ENCODE assay signal across 10 cellular contexts in the genomic region with DNA sequence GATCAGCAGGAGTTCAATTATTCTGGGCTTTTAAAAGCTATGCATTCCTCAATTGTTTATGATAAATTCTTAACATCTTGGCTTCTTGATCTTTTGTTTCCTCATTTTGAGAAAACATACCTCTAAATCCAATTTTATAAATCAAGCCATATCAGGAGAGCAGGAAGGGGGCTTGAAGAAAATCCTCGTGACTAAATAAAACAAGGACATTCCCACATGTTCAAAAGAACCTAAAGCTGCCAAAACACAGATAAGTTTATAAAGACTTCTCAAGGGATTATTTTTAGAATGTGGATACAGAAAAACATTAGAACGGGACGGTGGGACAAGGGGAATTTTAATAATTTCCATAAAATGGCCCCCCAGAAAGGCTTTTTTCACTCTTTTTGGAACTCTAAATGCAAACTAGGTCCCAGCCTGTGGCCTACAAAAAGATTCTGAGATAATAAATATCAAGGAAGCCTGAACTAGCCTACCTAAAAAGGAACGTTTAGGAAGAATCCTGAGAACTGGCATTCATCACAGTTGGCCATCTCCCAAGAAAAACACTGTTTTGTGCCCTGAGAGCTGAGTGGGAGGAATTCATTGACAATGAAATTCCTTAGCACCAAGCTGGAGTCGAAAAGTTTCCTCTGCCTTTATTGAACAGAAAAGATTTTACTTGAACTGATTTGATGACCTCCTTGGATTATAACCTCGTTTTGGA. TPM values are rescaled to one million over a fixed set of nuclear protein-coding genes. Genes with fewer than 3 reads are reported as not detected.
A peak's percentile ranks its signal among the peaks of the same experiment; 100 is the strongest.
DNase-seq lines count a peak whose midpoint lies in the region; ATAC-seq and TF ChIP-seq lines count a peak whose summit lies in the region.
"Had no signal": no experiment of that assay in that cellular context is flagged by ENCODE, and none has a peak within 500 bp of the region (broad histone marks: within the 10 kb centered on the region; RNA-seq: fewer than 3 reads in every experiment).

No MANE protein-coding gene starts in this region.

- H3K4me3 ChIP-seq in breast epithelium (no peak overlapping the region), gastrocnemius medialis (no peak overlapping the region)

- intact Hi-C loops in breast epithelium (cut with DNase I; ENCODE audit: low total_unique reads): no loop called here
- intact Hi-C loops in gastrocnemius medialis (cut with DNase I; ENCODE audit: low total_unique reads): no loop called here

- ATAC-seq in gastrocnemius medialis (peak; percentile 53 to 83), GM18502 (IDR thresholded peaks at IDR 0.05; ENCODE audit: poor library complexity, unreplicated experiment) (no peak)

- H3K27ac ChIP-seq in breast epithelium (peak overlapping the region; percentile 76 to 82), gastrocnemius medialis (peak overlapping the region; percentile 52 to 66 (median 60))
- H3K27ac ChIP-seq: VCaP had no signal

- H3K27me3 ChIP-seq in breast epithelium: no peaks in the 10 kb centered on the region
- no peaks in the 10 kb centered on the region for H3K27me3 ChIP-seq in gastrocnemius medialis

- H3K4me1 ChIP-seq in breast epithelium (peaks cover 0 to 12% of the 10 kb centered on the region in 2 donors), gastrocnemius medialis (peaks cover 0 to 13% of the 10 kb centered on the region in 2 donors)

- H3K9me3 ChIP-seq in breast epithelium (no peaks in the 10 kb centered on the region), gastrocnemius medialis (no peaks in the 10 kb centered on the region)

- H3K36me3 ChIP-seq in breast epithelium (no peaks in the 10 kb centered on the region), gastrocnemius medialis (peaks cover 0 to 28% of the 10 kb centered on the region in 2 donors)

- TF ChIP-seq CTCF in breast epithelium (IDR thresholded peaks at IDR 0.05): no peak
- no peak for TF ChIP-seq CTCF in gastrocnemius medialis (IDR thresholded peaks at IDR 0.05 in 4 of 5, conservative IDR thresholded peaks at IDR 0.05 in 1 of 5)

- peak; percentile 57 for DNase-seq in H4 (ENCODE audit: low spot score)
- DNase-seq in breast epithelium (ENCODE audit: low spot score in 2 of 2): peak in 1 of 2 donors; percentile 77
- peak; percentile 78 for DNase-seq in iris pigment epithelial cell (ENCODE audit: low read depth)
- no peak for DNase-seq in gastrocnemius medialis
- DNase-seq in NCI-H526 (lab: John Stamatoyannopoulos, UW): no peak
- DNase-seq in DMS153 treated with DMSO at 0.1 percent for 48 hours (lab: John Stamatoyannopoulos, UW; ENCODE audit: unreplicated experiment): no peak
- DNase-seq in activated CD4-positive, alpha-beta T cell treated with anti-CD3 and anti-CD28 coated beads for 4 hours: no peak
- DNase-seq: NCI-H1417 treated with DMSO at 0.1 percent for 48 hours had no signal

- TF ChIP-seq POLR2A in breast epithelium (IDR thresholded peaks at IDR 0.05) (no peak), gastrocnemius medialis (IDR thresholded peaks at IDR 0.05) (peak in 1 of 2 donors; percentile 23)

- in situ Hi-C loops in gastrocnemius medialis (cut with MboI; ENCODE audit: low sequenced_read_pairs in 4 of 4): no loop called here

RNA-seq across cellular contexts. Expression of a gene that starts 30.1 kb away (rescaled TPM):
- not detected in 2 replicates for total RNA-seq in H4 (2014; rRNA removed; shearing (Covaris generic))
- total RNA-seq in breast epithelium: not detected
- not detected for total RNA-seq in gastrocnemius medialis

RNA-seq across cellular contexts. Expression of a gene that starts 30.2 kb away (rescaled TPM):
- 3.3 and 8.1 TPM in 2 replicates for total RNA-seq in H4 (2014; rRNA removed; shearing (Covaris generic))
- 1 to 10 TPM in 2 of 3 donors, under 1 TPM in 1; 0.98 to 3.5 (median 1.3) TPM for total RNA-seq in breast epithelium
- under 1 TPM; 0.02 to 0.20 (median 0.12) TPM for total RNA-seq in gastrocnemius medialis

Comparison
In these comparisons a context has a peak if more than half of its experiments do, and no peak if none do; other contexts are left out.
1. DNase-seq: peak in H4 (single experiment) and iris pigment epithelial cell (single experiment); none in gastrocnemius medialis (0 of 2), NCI-H526 (0 of 2), DMS153 treated with DMSO at 0.1 percent for 48 hours (single experiment) and activated CD4-positive, alpha-beta T cell treated with anti-CD3 and anti-CD28 coated beads for 4 hours (0 of 2).